ENCODE assay signal across 11 cellular contexts in genomic region chr22:28674121-28674563, GRCh38. TPM values are rescaled to one million over a fixed set of nuclear protein-coding genes. Genes with fewer than 3 reads are reported as not detected.
DNase-seq lines count a peak whose midpoint lies in the region; ATAC-seq and TF ChIP-seq lines count a peak whose summit lies in the region.
"Had no signal": no experiment of that assay in that cellular context is flagged by ENCODE, and none has a peak within 500 bp of the region (broad histone marks: within the 10 kb centered on the region; RNA-seq: fewer than 3 reads in every experiment).

No MANE protein-coding gene starts in this region.

- no peak for TF ChIP-seq CTCF in omental fat pad (IDR thresholded peaks at IDR 0.05)

- DNase-seq in AG20443 (ENCODE audit: low spot score) (peak; percentile 18), RPMI7951 (ENCODE audit: low read depth) (peak; percentile 74), left cardiac atrium (no peak), foreskin melanocyte (no peak), omental fat pad (ENCODE audit: low spot score) (no peak), pons (ENCODE audit: low spot score) (no peak)
- DNase-seq in central memory CD8-positive, alpha-beta T cell (ENCODE audit: low spot score in 2 of 2): peak in 1 of 2 donors; percentile 37
- DNase-seq: aorta, NCI-H1048 had no signal

- peak overlapping the region; percentile 79 for H3K4me3 Mint-ChIP-seq in central memory CD8-positive, alpha-beta T cell
- H3K4me3 Mint-ChIP-seq: nephron had no signal

- H3K4me1 Mint-ChIP-seq in central memory CD8-positive, alpha-beta T cell: peaks cover 32% of the 10 kb centered on the region

- H3K9me3 Mint-ChIP-seq in central memory CD8-positive, alpha-beta T cell: peaks cover 6% of the 10 kb centered on the region

- peak overlapping the region; percentile 100 for H3K27ac Mint-ChIP-seq in central memory CD8-positive, alpha-beta T cell (ENCODE audit: low read depth)

- H3K27me3 Mint-ChIP-seq in central memory CD8-positive, alpha-beta T cell: peaks cover 67% of the 10 kb centered on the region

- peaks cover 9% of the 10 kb centered on the region for H3K36me3 Mint-ChIP-seq in central memory CD8-positive, alpha-beta T cell (ENCODE audit: insufficient read depth)

- intact Hi-C loops in left cardiac atrium (cut with DNase I): no loop called here

- ATAC-seq in GM19452 (IDR thresholded peaks at IDR 0.05; ENCODE audit: unreplicated experiment): peak; percentile 55
- peak; percentile 96 for ATAC-seq in central memory CD8-positive, alpha-beta T cell (replicated peaks; ENCODE audit: extremely low read depth, poor library complexity, severe bottlenecking)
- ATAC-seq in left cardiac atrium: no peak
- ATAC-seq in omental fat pad (ENCODE audit: low FRiP score): no peak

RNA-seq across cellular contexts. Expression of gene TTC28, which starts 5.5 kb away (rescaled TPM):
- total RNA-seq in RPMI7951 (2014; rRNA removed; shearing (Covaris generic)): 0.96 and 1.2 TPM in 2 replicates
- total RNA-seq in left cardiac atrium: 10 to 100 TPM; 15.0 to 18.2 TPM
- 100 to 1,000 TPM in 1 of 4 donors, 10 to 100 TPM in 3; 28.6 to 103 (median 50.6) TPM for total RNA-seq in omental fat pad

Comparison
In these comparisons a context has a peak if more than half of its experiments do, and no peak if none do; other contexts are left out.
1. DNase-seq: peak in AG20443 (single experiment) and RPMI7951 (single experiment); none in left cardiac atrium (single experiment), foreskin melanocyte (single experiment), omental fat pad (single experiment) and pons (single experiment).
2. ATAC-seq: peak in GM19452 (single experiment) and central memory CD8-positive, alpha-beta T cell (single experiment); none in left cardiac atrium (0 of 2) and omental fat pad (single experiment).